2 cellular contexts compared by ENCODE assay signal in the genomic region with DNA sequence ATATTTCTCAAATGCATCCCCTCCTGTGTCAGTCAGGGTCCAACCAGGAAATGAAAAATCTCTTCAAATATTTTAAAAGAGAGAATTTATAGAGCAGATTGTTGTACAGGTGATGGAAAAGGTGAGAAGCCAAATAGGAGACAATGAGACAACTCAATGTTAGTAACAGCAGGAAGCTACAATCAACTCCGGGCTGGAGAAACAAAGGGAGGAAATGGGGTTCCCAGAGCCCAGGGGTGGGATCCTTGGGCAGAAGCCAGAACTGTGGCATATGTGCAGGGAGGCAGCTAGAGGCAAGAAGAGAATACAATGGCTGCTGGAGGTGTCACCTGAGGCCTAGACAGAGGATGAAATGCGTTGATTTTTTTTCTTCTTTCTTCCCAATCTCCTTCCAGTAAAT.
TF ChIP-seq lines count a peak whose summit lies in the region.

No MANE protein-coding gene starts in this region.

TF ChIP-seq in HCT116, 20 proteins besides CTCF, POLR2A, EP300 and RAD21 (continued from another document):
- TF ChIP-seq, protein P1, sequence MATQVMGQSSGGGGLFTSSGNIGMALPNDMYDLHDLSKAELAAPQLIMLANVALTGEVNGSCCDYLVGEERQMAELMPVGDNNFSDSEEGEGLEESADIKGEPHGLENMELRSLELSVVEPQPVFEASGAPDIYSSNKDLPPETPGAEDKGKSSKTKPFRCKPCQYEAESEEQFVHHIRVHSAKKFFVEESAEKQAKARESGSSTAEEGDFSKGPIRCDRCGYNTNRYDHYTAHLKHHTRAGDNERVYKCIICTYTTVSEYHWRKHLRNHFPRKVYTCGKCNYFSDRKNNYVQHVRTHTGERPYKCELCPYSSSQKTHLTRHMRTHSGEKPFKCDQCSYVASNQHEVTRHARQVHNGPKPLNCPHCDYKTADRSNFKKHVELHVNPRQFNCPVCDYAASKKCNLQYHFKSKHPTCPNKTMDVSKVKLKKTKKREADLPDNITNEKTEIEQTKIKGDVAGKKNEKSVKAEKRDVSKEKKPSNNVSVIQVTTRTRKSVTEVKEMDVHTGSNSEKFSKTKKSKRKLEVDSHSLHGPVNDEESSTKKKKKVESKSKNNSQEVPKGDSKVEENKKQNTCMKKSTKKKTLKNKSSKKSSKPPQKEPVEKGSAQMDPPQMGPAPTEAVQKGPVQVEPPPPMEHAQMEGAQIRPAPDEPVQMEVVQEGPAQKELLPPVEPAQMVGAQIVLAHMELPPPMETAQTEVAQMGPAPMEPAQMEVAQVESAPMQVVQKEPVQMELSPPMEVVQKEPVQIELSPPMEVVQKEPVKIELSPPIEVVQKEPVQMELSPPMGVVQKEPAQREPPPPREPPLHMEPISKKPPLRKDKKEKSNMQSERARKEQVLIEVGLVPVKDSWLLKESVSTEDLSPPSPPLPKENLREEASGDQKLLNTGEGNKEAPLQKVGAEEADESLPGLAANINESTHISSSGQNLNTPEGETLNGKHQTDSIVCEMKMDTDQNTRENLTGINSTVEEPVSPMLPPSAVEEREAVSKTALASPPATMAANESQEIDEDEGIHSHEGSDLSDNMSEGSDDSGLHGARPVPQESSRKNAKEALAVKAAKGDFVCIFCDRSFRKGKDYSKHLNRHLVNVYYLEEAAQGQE (IDR thresholded peaks at IDR 0.05; ENCODE audit: low read depth), result no peak
- TF ChIP-seq CEBPB (IDR thresholded peaks at IDR 0.05; ENCODE audit: low read depth), result no peak
- no peak for TF ChIP-seq FOSL1 (IDR thresholded peaks at IDR 0.05; ENCODE audit: low read depth)
- TF ChIP-seq, protein P2, sequence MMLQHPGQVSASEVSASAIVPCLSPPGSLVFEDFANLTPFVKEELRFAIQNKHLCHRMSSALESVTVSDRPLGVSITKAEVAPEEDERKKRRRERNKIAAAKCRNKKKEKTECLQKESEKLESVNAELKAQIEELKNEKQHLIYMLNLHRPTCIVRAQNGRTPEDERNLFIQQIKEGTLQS (IDR thresholded peaks at IDR 0.05), result no peak
- TF ChIP-seq, protein P3, sequence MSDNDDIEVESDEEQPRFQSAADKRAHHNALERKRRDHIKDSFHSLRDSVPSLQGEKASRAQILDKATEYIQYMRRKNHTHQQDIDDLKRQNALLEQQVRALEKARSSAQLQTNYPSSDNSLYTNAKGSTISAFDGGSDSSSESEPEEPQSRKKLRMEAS (IDR thresholded peaks at IDR 0.05), result no peak
- no peak for TF ChIP-seq CBX3 (IDR thresholded peaks at IDR 0.05; ENCODE audit: low read depth)
TF ChIP-seq in HCT116: peak in this region for 0.

TF ChIP-seq in SK-N-SH treated with all-trans-retinoic acid at 6 μM for 48 hours, 23 proteins besides CTCF, POLR2A, EP300 and RAD21 (continued from another document):
- TF ChIP-seq ZNF565 (CRISPR knock-in tag; conservative IDR thresholded peaks at IDR 0.05; ENCODE audit: low read depth), result no peak
